In the genomic region with DNA sequence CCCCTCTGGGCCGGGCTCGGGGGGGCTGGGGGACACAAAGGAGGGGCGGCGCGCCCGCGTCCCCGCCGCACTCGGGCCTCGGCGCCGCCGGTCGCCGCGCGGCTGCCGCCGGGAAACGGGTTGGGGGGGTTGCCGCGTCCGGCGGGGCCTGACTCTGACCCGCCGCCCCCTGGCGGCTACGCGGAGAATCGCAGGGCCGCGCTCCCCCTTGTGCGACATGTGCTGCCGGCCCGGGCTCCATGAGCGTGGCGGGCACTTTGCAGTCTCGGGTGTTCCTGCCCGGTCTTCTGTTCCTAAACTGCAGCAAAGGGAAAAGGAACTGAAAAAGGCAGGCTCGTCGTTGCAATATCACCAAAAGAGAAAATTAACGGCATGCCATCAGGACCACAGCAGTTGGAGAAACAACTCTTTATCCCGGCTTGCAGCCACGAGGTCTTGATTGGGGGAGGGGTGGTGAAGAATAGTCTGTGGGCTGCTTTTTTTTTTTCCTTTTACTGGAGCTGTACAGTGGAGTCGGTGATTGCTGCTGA, we compare ENCODE assay signal across 8 cellular contexts. TPM values are rescaled to one million over a fixed set of nuclear protein-coding genes. Genes with fewer than 3 reads are reported as not detected.
DNase-seq lines count a peak whose midpoint lies in the region; ATAC-seq, FAIRE-seq and TF ChIP-seq lines count a peak whose summit lies in the region.

No MANE protein-coding gene starts in this region.

- peaks cover 73% of the 10 kb centered on the region for H3K79me2 ChIP-seq in OCI-LY7 (ENCODE audit: insufficient read depth, low read depth, low read length)

- H3K4me1 ChIP-seq in HUES64 (ENCODE audit: insufficient read depth, low read length) (peaks cover 28% of the 10 kb centered on the region), OCI-LY7 (ENCODE audit: insufficient read depth, low read length, poor library complexity, severe bottlenecking) (peaks cover 57% of the 10 kb centered on the region), muscle layer of colon (ENCODE audit: insufficient read depth, low read length) (peaks cover 33% of the 10 kb centered on the region)

- TF ChIP-seq CTCF in D721Med (IDR thresholded peaks at IDR 0.05; ENCODE audit: insufficient read depth, missing control alignments): peak; percentile 65
- TF ChIP-seq CTCF in OCI-LY7 (conservative IDR thresholded peaks at IDR 0.05; ENCODE audit: low read length): no peak

- DNase-seq in D721Med (ENCODE audit: insufficient read length, low spot score) (peak; percentile 39), OCI-LY7 (ENCODE audit: low spot score) (peak; percentile 100), erythroblast (lab: John Stamatoyannopoulos, UW) (peak; percentile 88 to 94)
- peak; percentile 95 for DNase-seq in activated T-cell treated with anti-CD3 and anti-CD28 coated beads, Interleukin-2, amount 50 U/mL, for 1 hour
- DNase-seq in stimulated activated CD8-positive, alpha-beta memory T cell treated with anti-CD3 and anti-CD28 coated beads, Interleukin-4, amount 100 ng/mL, for 48 hours: peak; percentile 96

- H3K4me3 ChIP-seq in HUES64 (ENCODE audit: low read length) (peak overlapping the region; percentile 99), OCI-LY7 (ENCODE audit: low read depth, low read length, poor library complexity, severe bottlenecking) (peak overlapping the region; percentile 64), muscle layer of colon (ENCODE audit: low read depth in 1 of 2, low read length in 2 of 2) (peak overlapping the region; percentile 59 to 77)

- WGBS in HUES64: under 1% methylated on average over 45 of the region's 46 CpGs

- CTCF ChIA-PET in OCI-LY7 (lab: Charles Lee; ENCODE audit: unreplicated experiment): interaction anchor here (0.7 to 1.3 kb wide), 4 partner anchors 9 to 59 kb away, joined by 3 to 5 read pairs (median 4); no protein-coding TSS in a partner anchor

- peaks cover 50% of the 10 kb centered on the region for H4K20me1 ChIP-seq in OCI-LY7 (ENCODE audit: insufficient read depth, low read length)

- BruUV-seq in OCI-LY7 (replicated peaks; lab: Mats Ljungman, UMichigan): no TSS peak

- peak overlapping the region; percentile 68 for H3K4me2 ChIP-seq in OCI-LY7 (ENCODE audit: low read length)

- H3K36me3 ChIP-seq in HUES64 (ENCODE audit: insufficient read depth, low read length) (peaks cover 50% of the 10 kb centered on the region), OCI-LY7 (ENCODE audit: insufficient read depth, low read length) (peaks cover 58% of the 10 kb centered on the region), muscle layer of colon (ENCODE audit: insufficient read depth, low read length) (peaks cover 22% of the 10 kb centered on the region)

- TF ChIP-seq POLR2A in erythroblast (IDR thresholded peaks at IDR 0.05; ENCODE audit: low read length): peak; percentile 57

- H3K9ac ChIP-seq in HUES64 (ENCODE audit: low read depth, low read length): peak overlapping the region; percentile 100
- no peak overlapping the region for H3K9ac ChIP-seq in muscle layer of colon (ENCODE audit: low read length)

- peak overlapping the region; percentile 0; the same call in 1 of the 2 replicates for H2AFZ ChIP-seq in OCI-LY7 (ENCODE audit: low read length)

- H3K9me3 ChIP-seq in HUES64 (ENCODE audit: insufficient read depth, low read depth, low read length): no peaks in the 10 kb centered on the region
- no peaks in the 10 kb centered on the region for H3K9me3 ChIP-seq in OCI-LY7 (ENCODE audit: low read length)
- no peaks in the 10 kb centered on the region for H3K9me3 ChIP-seq in muscle layer of colon (ENCODE audit: low read length)

- H3K27ac ChIP-seq in HUES64 (ENCODE audit: low read depth, low read length) (peak overlapping the region; percentile 97), OCI-LY7 (ENCODE audit: low read depth, low read length, poor library complexity, severe bottlenecking) (peak overlapping the region; percentile 75), muscle layer of colon (ENCODE audit: low read depth, low read length) (peak overlapping the region; percentile 73)

- ATAC-seq in GM21526 (IDR thresholded peaks at IDR 0.05; ENCODE audit: low FRiP score, unreplicated experiment): peak; percentile 52

- H3K9me2 ChIP-seq in OCI-LY7 (ENCODE audit: insufficient read depth, low read length): no peaks in the 10 kb centered on the region

- POLR2A ChIA-PET in OCI-LY7 (lab: Charles Lee): interaction anchor here (0.6 to 2.3 kb wide), 13 partner anchors 10 to 1971 kb away, joined by 3 to 47 read pairs (median 4); no protein-coding TSS in a partner anchor

- FAIRE-seq in D721Med (lab: Jason Lieb, UNC): no peak

- intact Hi-C loops in OCI-LY7 (cut with micrococcal nuclease; ENCODE audit: unreplicated experiment): no loop called here

- H3K27me3 ChIP-seq in HUES64 (ENCODE audit: insufficient read depth, low read length): peaks cover 28% of the 10 kb centered on the region
- H3K27me3 ChIP-seq in muscle layer of colon (ENCODE audit: control insufficient read depth in 1 of 2, insufficient read depth in 2 of 2, low read length in 2 of 2): no peaks in the 10 kb centered on the region

RNA-seq across cellular contexts. Expression of gene MIR17HG, which starts 1.5 kb away (rescaled TPM):
- polyA plus RNA-seq in HUES64 (2013, experiment 1 of 2): 19.3 TPM
- 18.6 TPM for polyA plus RNA-seq in HUES64 (2013, experiment 2 of 2)
- 175 and 242 TPM in 2 replicates for total RNA-seq in OCI-LY7 (2014; rRNA removed; shearing (Covaris generic))
- 199 and 229 TPM in 2 replicates for total RNA-seq in OCI-LY7 (2022)

RNA-seq across cellular contexts. Expression of gene GPC5, which starts 49.5 kb away (rescaled TPM):
- 0.65 TPM for polyA plus RNA-seq in HUES64 (2013, experiment 1 of 2)
- not detected for polyA plus RNA-seq in HUES64 (2013, experiment 2 of 2)
- 1.7 and 2.4 TPM in 2 replicates for total RNA-seq in OCI-LY7 (2014; rRNA removed; shearing (Covaris generic))
- not detected in 2 replicates for total RNA-seq in OCI-LY7 (2022)

Comparison
In these comparisons a context has a peak if more than half of its experiments do, and no peak if none do; other contexts are left out.
1. Peak in every context shown above with its lines: DNase-seq, ATAC-seq, H3K4me3 ChIP-seq and H3K27ac ChIP-seq.
2. DNase-seq: peak in every context shown above with its lines; median percentile 100 in OCI-LY7; 96 in stimulated activated CD8-positive, alpha-beta memory T cell treated with anti-CD3 and anti-CD28 coated beads, Interleukin-4, amount 100 ng/mL, for 48 hours; 95 in activated T-cell treated with anti-CD3 and anti-CD28 coated beads, Interleukin-2, amount 50 U/mL, for 1 hour; 91 in erythroblast; 39 in D721Med.